In genomic region chr3:45227946-45228345, GRCh38 we compare ENCODE assay signal across 22 cellular contexts.
DNase-seq lines count a peak whose midpoint lies in the region; ATAC-seq and TF ChIP-seq lines count a peak whose summit lies in the region.
"Had no signal": no experiment of that assay in that cellular context is flagged by ENCODE, and none has a peak within 500 bp of the region (broad histone marks: within the 10 kb centered on the region; RNA-seq: fewer than 3 reads in every experiment).

No MANE protein-coding gene starts in this region.

- ATAC-seq in GM21717 (IDR thresholded peaks at IDR 0.05; ENCODE audit: unreplicated experiment) = no peak
- ATAC-seq: activated T-helper 17 cell treated with anti-CD3 and anti-CD28 coated beads, Interleukin-2, amount 50 U/mL, for 72 hours; left cardiac atrium; naive thymus-derived CD8-positive, alpha-beta T cell; SK-N-SH treated with all-trans-retinoic acid at 6 μM for 48 hours had no signal

- H3K4me3 ChIP-seq in coronary artery = no peak overlapping the region
- H3K4me3 ChIP-seq: prostate gland, skin epidermis had no signal

- TF ChIP-seq CTCF in coronary artery (IDR thresholded peaks at IDR 0.05) = no peak

- DNase-seq in NCI-H748 (lab: John Stamatoyannopoulos, UW; ENCODE audit: unreplicated experiment) = peak; percentile 60
- no peak for DNase-seq in NCI-H748 treated with DMSO at 0.1 percent for 48 hours (lab: John Stamatoyannopoulos, UW)
- DNase-seq in NCI-H774 (lab: John Stamatoyannopoulos, UW) = peak; percentile 13
- peak; percentile 36 for DNase-seq in iPS-NIHi7 (ENCODE audit: extremely low spot score)
- DNase-seq in activated gamma-delta T cell (lab: John Stamatoyannopoulos, UW) = no peak
- DNase-seq in coronary artery (ENCODE audit: low spot score) = no peak
- no peak for DNase-seq in COLO829 (ENCODE audit: low spot score)
- DNase-seq: DMS53; foreskin melanocyte; Kasumi-1; left cardiac atrium; mesendoderm; naive thymus-derived CD8-positive, alpha-beta T cell; NCI-H1092; stimulated activated CD4-positive, alpha-beta T cell treated with anti-CD3 and anti-CD28 coated beads, Interleukin-4, amount 100 ng/mL, for 1 hour had no signal

- no peak overlapping the region for H3K27ac ChIP-seq in coronary artery
- H3K27ac ChIP-seq: C4-2B, epithelial cell of prostate, skin epidermis had no signal

Comparison
In these comparisons a context has a peak if more than half of its experiments do, and no peak if none do; other contexts are left out.
1. DNase-seq: peak in NCI-H748 (single experiment), NCI-H774 (single experiment) and iPS-NIHi7 (single experiment); none in NCI-H748 treated with DMSO at 0.1 percent for 48 hours (single experiment), activated gamma-delta T cell (single experiment), coronary artery (single experiment) and COLO829 (single experiment).